ENCODE assay signal across 25 cellular contexts in genomic region chr7:37970211-37970610, GRCh38. TPM values are rescaled to one million over a fixed set of nuclear protein-coding genes. Genes with fewer than 3 reads are reported as not detected.
"Had no signal": no experiment of that assay in that cellular context is flagged by ENCODE, and none has a peak within 500 bp of the region (broad histone marks: within the 10 kb centered on the region; RNA-seq: fewer than 3 reads in every experiment).

No MANE protein-coding gene starts in this region.

- H3K27me3 Mint-ChIP-seq: type B pancreatic cell had no signal

- H3K79me2 ChIP-seq: parathyroid adenoma had no signal

- H3K4me3 ChIP-seq: dorsolateral prefrontal cortex, heart right ventricle, left lung, neural progenitor cell, prostate gland, right atrium auricular region, testis, tibial artery had no signal

- H3K9ac ChIP-seq: neural progenitor cell, parathyroid adenoma had no signal

- H2AFZ ChIP-seq: neural progenitor cell, parathyroid adenoma had no signal

- DNase-seq: central memory CD4-positive, alpha-beta T cell; dorsolateral prefrontal cortex; effector CD4-positive, alpha-beta T cell; foreskin melanocyte; glutamatergic neuron; heart right ventricle; hippocampal formation; left cardiac atrium; left lung; mesenchymal stem cell; naive thymus-derived CD8-positive, alpha-beta T cell; stimulated activated CD4-positive, alpha-beta T cell treated with anti-CD3 and anti-CD28 coated beads, Interleukin-2, amount 100 ng/mL, for 48 hours; stimulated activated naive CD4-positive, alpha-beta T cell; substantia nigra; testis; tibial artery had no signal

- ATAC-seq: heart right ventricle; left cardiac atrium; left lung; naive thymus-derived CD8-positive, alpha-beta T cell; sciatic nerve had no signal

- H3K4me2 ChIP-seq: neural progenitor cell had no signal

- H3K36me3 ChIP-seq: heart right ventricle, left lung, neural progenitor cell, prostate gland, right atrium auricular region, tibial artery had no signal

- H3K4me3 Mint-ChIP-seq: mesothelial cell of epicardium; naive thymus-derived CD8-positive, alpha-beta T cell; neural progenitor cell; type B pancreatic cell had no signal

- H3K9me3 ChIP-seq: heart right ventricle, left lung, prostate gland, right atrium auricular region, testis, tibial artery had no signal

- H3K4me1 Mint-ChIP-seq: naive thymus-derived CD8-positive, alpha-beta T cell; neural progenitor cell had no signal

- H3K9me3 Mint-ChIP-seq: mesothelial cell of epicardium; naive thymus-derived CD8-positive, alpha-beta T cell; neural progenitor cell; type B pancreatic cell had no signal

- H3K27ac ChIP-seq: dorsolateral prefrontal cortex, heart right ventricle, left lung, neural progenitor cell, parathyroid adenoma, prostate gland, right atrium auricular region, testis, tibial artery had no signal

- H3K27ac Mint-ChIP-seq: mesothelial cell of epicardium; naive thymus-derived CD8-positive, alpha-beta T cell; neural progenitor cell; type B pancreatic cell had no signal

- H3K36me3 Mint-ChIP-seq: mesothelial cell of epicardium; naive thymus-derived CD8-positive, alpha-beta T cell; neural progenitor cell; type B pancreatic cell had no signal

- H3K27me3 ChIP-seq: left lung, neural progenitor cell, right atrium auricular region, testis, tibial artery had no signal

- H3K4me1 ChIP-seq: heart right ventricle, left lung, neural progenitor cell, parathyroid adenoma, prostate gland, right atrium auricular region, testis, tibial artery had no signal

RNA-seq across cellular contexts. Expression of gene SFRP4, which starts 53.6 kb away (rescaled TPM):
- total RNA-seq: kidney epithelial cell; lung microvascular endothelial cell; naive thymus-derived CD8-positive, alpha-beta T cell had no signal
